In genomic region chr1:22818061-22818770, GRCh38 we compare ENCODE assay signal across 16 cellular contexts.
DNase-seq lines count a peak whose midpoint lies in the region; ATAC-seq lines count a peak whose summit lies in the region.
"Had no signal": no experiment of that assay in that cellular context is flagged by ENCODE, and none has a peak within 500 bp of the region (broad histone marks: within the 10 kb centered on the region; RNA-seq: fewer than 3 reads in every experiment).

No MANE protein-coding gene starts in this region.

- H3K79me1 ChIP-seq in mesendoderm (ENCODE audit: low read length), result no peaks in the 10 kb centered on the region

- intact Hi-C loops in dendritic cell treated with granulocyte-macrophage colony-stimulating factor and Interleukin-4, amounts not matched to agents 40 ng/mL and 50 ng/mL, for 4 days (cut with micrococcal nuclease), result no loop called here

- H3K18ac ChIP-seq in mesendoderm (ENCODE audit: low read length), result no peak overlapping the region

- H3K27me3 ChIP-seq in mesendoderm (ENCODE audit: insufficient read depth, low read length, poor library complexity), result no peaks in the 10 kb centered on the region

- ATAC-seq in activated naive CD4-positive, alpha-beta T cell treated with anti-CD3 and anti-CD28 coated beads, Interleukin-2, amount 50 U/mL, for 72 hours, result no peak
- ATAC-seq: PC-3 had no signal

- H3K56ac ChIP-seq in mesendoderm (ENCODE audit: low read length), result peak overlapping the region; percentile 31

- H3K36me3 Mint-ChIP-seq in activated naive CD4-positive, alpha-beta T cell treated with anti-CD3 and anti-CD28 coated beads, Interleukin-2, amount 50 U/mL, for 72 hours, result no peaks in the 10 kb centered on the region
- no peaks in the 10 kb centered on the region for H3K36me3 Mint-ChIP-seq in activated naive CD4-positive, alpha-beta T cell treated with anti-CD3 and anti-CD28 coated beads, Interleukin-2, amount 10 ng/mL, durations not matched to agents 7 days and 5 days
- H3K36me3 Mint-ChIP-seq in dendritic cell treated with granulocyte-macrophage colony-stimulating factor and Interleukin-4, amounts not matched to agents 40 ng/mL and 50 ng/mL, for 4 days (ENCODE audit: low read depth), result no peaks in the 10 kb centered on the region
- H3K36me3 Mint-ChIP-seq: CD4-positive, alpha-beta memory T cell had no signal

- no peak overlapping the region for H3K4ac ChIP-seq in mesendoderm (ENCODE audit: low read depth, low read length)

- WGBS in mesendoderm (ENCODE audit: extremely low coverage, insufficient coverage, low lambda C conversion rate), result no CpG with 5 or more reads among the region's 11 CpGs

- H3K23ac ChIP-seq in mesendoderm (ENCODE audit: low read length), result no peak overlapping the region

- H3K9me3 Mint-ChIP-seq in activated naive CD4-positive, alpha-beta T cell treated with anti-CD3 and anti-CD28 coated beads, Interleukin-2, amount 50 U/mL, for 72 hours, result no peaks in the 10 kb centered on the region
- no peaks in the 10 kb centered on the region for H3K9me3 Mint-ChIP-seq in activated naive CD4-positive, alpha-beta T cell treated with anti-CD3 and anti-CD28 coated beads, Interleukin-2, amount 10 ng/mL, durations not matched to agents 7 days and 5 days
- H3K9me3 Mint-ChIP-seq in dendritic cell treated with granulocyte-macrophage colony-stimulating factor and Interleukin-4, amounts not matched to agents 40 ng/mL and 50 ng/mL, for 4 days, result no peaks in the 10 kb centered on the region
- H3K9me3 Mint-ChIP-seq: CD4-positive, alpha-beta memory T cell had no signal

- H2BK5ac ChIP-seq in mesendoderm (ENCODE audit: low read length), result no peak overlapping the region

- no peaks in the 10 kb centered on the region for H3K4me1 ChIP-seq in mesendoderm (ENCODE audit: control insufficient read depth, low read depth, low read length)
- H3K4me1 ChIP-seq: HAP-1 had no signal

- no peak overlapping the region for H2AK5ac ChIP-seq in mesendoderm (ENCODE audit: low read length)

- no peak overlapping the region for H2BK120ac ChIP-seq in mesendoderm (ENCODE audit: low read depth, low read length)

- H3K9ac ChIP-seq in mesendoderm (ENCODE audit: low read length), result no peak overlapping the region

- CTCF ChIA-PET in activated naive CD4-positive, alpha-beta T cell treated with anti-CD3 and anti-CD28 coated beads, Interleukin-2, amount 10 ng/mL, durations not matched to agents 7 days and 5 days (lab: Charles Lee), result interaction anchor here (1.5 kb wide), 1 partner anchor 114 kb away, joined by 3 read pairs; no protein-coding TSS in a partner anchor

- H3K27ac Mint-ChIP-seq in activated naive CD4-positive, alpha-beta T cell treated with anti-CD3 and anti-CD28 coated beads, Interleukin-2, amount 50 U/mL, for 72 hours, result peak overlapping the region; percentile 4 to 29
- no peak overlapping the region for H3K27ac Mint-ChIP-seq in activated naive CD4-positive, alpha-beta T cell treated with anti-CD3 and anti-CD28 coated beads, Interleukin-2, amount 10 ng/mL, durations not matched to agents 7 days and 5 days
- peak overlapping the region; percentile 1 for H3K27ac Mint-ChIP-seq in dendritic cell treated with granulocyte-macrophage colony-stimulating factor and Interleukin-4, amounts not matched to agents 40 ng/mL and 50 ng/mL, for 4 days
- H3K27ac Mint-ChIP-seq: CD4-positive, alpha-beta memory T cell had no signal

- no peak for DNase-seq in activated naive CD4-positive, alpha-beta T cell treated with anti-CD3 and anti-CD28 coated beads, Interleukin-2, amount 50 U/mL, for 72 hours (ENCODE audit: low spot score in 2 of 2)
- DNase-seq in activated naive CD4-positive, alpha-beta T cell treated with anti-CD3 and anti-CD28 coated beads, Interleukin-2, amount 10 ng/mL, durations not matched to agents 7 days and 5 days, result no peak
- DNase-seq in mesendoderm (no peak), substantia nigra (lab: John Stamatoyannopoulos, UW) (no peak), NCI-H2081 treated with DMSO at 0.1 percent for 48 hours (lab: John Stamatoyannopoulos, UW) (no peak), AG20443 (ENCODE audit: low spot score) (no peak)
- no peak for DNase-seq in stimulated activated CD4-positive, alpha-beta T cell treated with anti-CD3 and anti-CD28 coated beads, Interleukin-15, amount 100 ng/mL, for 24 hours
- DNase-seq: 8988T; CD4-positive, alpha-beta memory T cell; Kasumi-1; NCI-H1105 treated with DMSO at 0.1 percent for 48 hours; NCI-H187; NCI-H748 treated with DMSO at 0.1 percent for 48 hours; PC-3 had no signal

- no peak overlapping the region for H4K5ac ChIP-seq in mesendoderm (ENCODE audit: low read length)

- H2BK15ac ChIP-seq in mesendoderm (replicated peaks; ENCODE audit: low read depth), result no peak overlapping the region

- no peaks in the 10 kb centered on the region for H3K79me2 ChIP-seq in mesendoderm (ENCODE audit: control insufficient read depth, insufficient read depth, low read length)

- H3K4me3 ChIP-seq in mesendoderm (ENCODE audit: low read length), result no peak overlapping the region
- H3K4me3 ChIP-seq: HAP-1 had no signal

- H3K4me3 Mint-ChIP-seq in activated naive CD4-positive, alpha-beta T cell treated with anti-CD3 and anti-CD28 coated beads, Interleukin-2, amount 10 ng/mL, durations not matched to agents 7 days and 5 days, result no peak overlapping the region
- H3K4me3 Mint-ChIP-seq in dendritic cell treated with granulocyte-macrophage colony-stimulating factor and Interleukin-4, amounts not matched to agents 40 ng/mL and 50 ng/mL, for 4 days, result no peak overlapping the region
- H3K4me3 Mint-ChIP-seq: CD4-positive, alpha-beta memory T cell had no signal

- no peak overlapping the region for H3K4me2 ChIP-seq in mesendoderm (ENCODE audit: low read length)

- H4K8ac ChIP-seq in mesendoderm (ENCODE audit: low read depth, low read length), result no peak overlapping the region

- no peaks in the 10 kb centered on the region for H3K4me1 Mint-ChIP-seq in activated naive CD4-positive, alpha-beta T cell treated with anti-CD3 and anti-CD28 coated beads, Interleukin-2, amount 10 ng/mL, durations not matched to agents 7 days and 5 days
- peaks cover 16% of the 10 kb centered on the region for H3K4me1 Mint-ChIP-seq in dendritic cell treated with granulocyte-macrophage colony-stimulating factor and Interleukin-4, amounts not matched to agents 40 ng/mL and 50 ng/mL, for 4 days (ENCODE audit: low read depth)
- H3K4me1 Mint-ChIP-seq: CD4-positive, alpha-beta memory T cell had no signal

- no peaks in the 10 kb centered on the region for H3K36me3 ChIP-seq in mesendoderm (ENCODE audit: control insufficient read depth, insufficient read depth, low read length)
- H3K36me3 ChIP-seq: HAP-1 had no signal

- no peak overlapping the region for H3K27ac ChIP-seq in mesendoderm (ENCODE audit: low read depth, low read length)
- peak overlapping the region; percentile 27 for H3K27ac ChIP-seq in substantia nigra (ENCODE audit: low read depth, low read length, poor library complexity, severe bottlenecking)

- H3K27me3 Mint-ChIP-seq in activated naive CD4-positive, alpha-beta T cell treated with anti-CD3 and anti-CD28 coated beads, Interleukin-2, amount 10 ng/mL, durations not matched to agents 7 days and 5 days, result no peaks in the 10 kb centered on the region
- H3K27me3 Mint-ChIP-seq in dendritic cell treated with granulocyte-macrophage colony-stimulating factor and Interleukin-4, amounts not matched to agents 40 ng/mL and 50 ng/mL, for 4 days, result peaks cover 2% of the 10 kb centered on the region
